In genomic region chr13:109162248-109163051, GRCh38 we compare ENCODE assay signal across 8 cellular contexts.
A peak's percentile ranks its signal among the peaks of the same experiment; 100 is the strongest.
DNase-seq lines count a peak whose midpoint lies in the region; ATAC-seq, FAIRE-seq and TF ChIP-seq lines count a peak whose summit lies in the region.

No MANE protein-coding gene starts in this region.

- H3K27ac Mint-ChIP-seq in activated naive CD4-positive, alpha-beta T cell treated with anti-CD3 and anti-CD28 coated beads, Interleukin-2, amount 10 ng/mL, durations not matched to agents 7 days and 5 days, result no peak overlapping the region
- H3K27ac Mint-ChIP-seq in natural killer cell, result no peak overlapping the region

- peaks cover 8% of the 10 kb centered on the region for H3K4me1 Mint-ChIP-seq in activated naive CD4-positive, alpha-beta T cell treated with anti-CD3 and anti-CD28 coated beads, Interleukin-2, amount 10 ng/mL, durations not matched to agents 7 days and 5 days
- peaks cover 0 to 8% of the 10 kb centered on the region in 2 donors for H3K4me1 Mint-ChIP-seq in natural killer cell

- peaks cover 11% of the 10 kb centered on the region for H3K27me3 Mint-ChIP-seq in activated naive CD4-positive, alpha-beta T cell treated with anti-CD3 and anti-CD28 coated beads, Interleukin-2, amount 10 ng/mL, durations not matched to agents 7 days and 5 days
- H3K27me3 Mint-ChIP-seq in natural killer cell (ENCODE audit: low read depth in 2 of 2), result peaks cover 0 to 6% of the 10 kb centered on the region in 2 donors

- no peaks in the 10 kb centered on the region for H3K79me2 ChIP-seq in OCI-LY7 (ENCODE audit: insufficient read depth, low read depth, low read length)

- intact Hi-C loops in OCI-LY7 (cut with micrococcal nuclease; ENCODE audit: unreplicated experiment) (loop anchor here (2.0 to 10.0 kb wide), 3 partner anchors 626 to 1552 kb away; partner anchors contain the start of genes ABHD13, ING1 and LIG4), natural killer cell (cut with micrococcal nuclease) (no loop called here)

- H3K9me3 Mint-ChIP-seq in activated naive CD4-positive, alpha-beta T cell treated with anti-CD3 and anti-CD28 coated beads, Interleukin-2, amount 10 ng/mL, durations not matched to agents 7 days and 5 days, result no peaks in the 10 kb centered on the region
- no peaks in the 10 kb centered on the region for H3K9me3 Mint-ChIP-seq in natural killer cell

- no peaks in the 10 kb centered on the region for H3K27me3 ChIP-seq in H7 (ENCODE audit: control insufficient read depth, insufficient read depth, low read length)

- CTCF ChIA-PET in activated naive CD4-positive, alpha-beta T cell treated with anti-CD3 and anti-CD28 coated beads, Interleukin-2, amount 10 ng/mL, durations not matched to agents 7 days and 5 days (lab: Charles Lee), result no interaction called here
- CTCF ChIA-PET in OCI-LY7 (lab: Charles Lee; ENCODE audit: unreplicated experiment), result interaction anchor here (0.6 kb wide), 1 partner anchor 593 kb away, joined by 3 read pairs; no protein-coding TSS in a partner anchor

- ATAC-seq in HG03039 (IDR thresholded peaks at IDR 0.05; ENCODE audit: unreplicated experiment) (peak; percentile 91), natural killer cell (peak; percentile 34 to 77 (median 58))

- peak overlapping the region; percentile 88 for H3K27ac ChIP-seq in OCI-LY7 (ENCODE audit: low read depth, low read length, poor library complexity, severe bottlenecking)

- no peak for FAIRE-seq in frontal cortex (lab: Jason Lieb, UNC)

- no peaks in the 10 kb centered on the region for H3K9me3 ChIP-seq in OCI-LY7 (ENCODE audit: low read length)

- TF ChIP-seq CTCF in OCI-LY7 (conservative IDR thresholded peaks at IDR 0.05; ENCODE audit: low read length) (no peak), natural killer cell (IDR thresholded peaks at IDR 0.05) (no peak)

- H3K36me3 Mint-ChIP-seq in activated naive CD4-positive, alpha-beta T cell treated with anti-CD3 and anti-CD28 coated beads, Interleukin-2, amount 10 ng/mL, durations not matched to agents 7 days and 5 days, result no peaks in the 10 kb centered on the region
- H3K36me3 Mint-ChIP-seq in natural killer cell, result no peaks in the 10 kb centered on the region

- POLR2A ChIA-PET in OCI-LY7 (lab: Charles Lee), result interaction anchor here (0.7 to 1.4 kb wide), 2 partner anchors 18 to 189 kb away, joined by 4 to 6 read pairs; no protein-coding TSS in a partner anchor

- BruUV-seq in OCI-LY7 (replicated peaks; lab: Mats Ljungman, UMichigan), result no TSS peak

- peaks cover 68% of the 10 kb centered on the region for H3K4me1 ChIP-seq in OCI-LY7 (ENCODE audit: insufficient read depth, low read length, poor library complexity, severe bottlenecking)

- H3K4me2 ChIP-seq in OCI-LY7 (ENCODE audit: low read length), result peak overlapping the region; percentile 97

- DNase-seq in activated naive CD4-positive, alpha-beta T cell treated with anti-CD3 and anti-CD28 coated beads, Interleukin-2, amount 10 ng/mL, durations not matched to agents 7 days and 5 days, result peak; percentile 32
- no peak for DNase-seq in activated naive CD4-positive, alpha-beta T cell treated with Interleukin-2 at 50 U/mL for 16 hours
- DNase-seq in OCI-LY7 (ENCODE audit: low spot score) (peak; percentile 89), natural killer cell (no peak), dedifferentiated amniotic fluid mesenchymal stem cell (ENCODE audit: extremely low spot score) (no peak), frontal cortex (ENCODE audit: low spot score in 2 of 2) (no peak), H7 (no peak)

- no peaks in the 10 kb centered on the region for H4K20me1 ChIP-seq in OCI-LY7 (ENCODE audit: insufficient read depth, low read length)

- no peaks in the 10 kb centered on the region for H3K36me3 ChIP-seq in OCI-LY7 (ENCODE audit: insufficient read depth, low read length)
- H3K36me3 ChIP-seq in H7 (replicated peaks; ENCODE audit: control insufficient read depth, insufficient read depth, low read length), result no peaks in the 10 kb centered on the region

- no peaks in the 10 kb centered on the region for H3K9me2 ChIP-seq in OCI-LY7 (ENCODE audit: insufficient read depth, low read length)

- peak overlapping the region; percentile 65 for H3K4me3 ChIP-seq in OCI-LY7 (ENCODE audit: low read depth, low read length, poor library complexity, severe bottlenecking)
- H3K4me3 ChIP-seq in H7 (ENCODE audit: insufficient read depth, low read depth, low read length), result no peak overlapping the region

- H2AFZ ChIP-seq in OCI-LY7 (ENCODE audit: low read length), result no peak overlapping the region

- H3K4me3 Mint-ChIP-seq in activated naive CD4-positive, alpha-beta T cell treated with anti-CD3 and anti-CD28 coated beads, Interleukin-2, amount 10 ng/mL, durations not matched to agents 7 days and 5 days, result no peak overlapping the region
- no peak overlapping the region for H3K4me3 Mint-ChIP-seq in natural killer cell

Comparison
In these comparisons a context has a peak if more than half of its experiments do, and no peak if none do; other contexts are left out.
1. DNase-seq: peak in activated naive CD4-positive, alpha-beta T cell treated with anti-CD3 and anti-CD28 coated beads, Interleukin-2, amount 10 ng/mL, durations not matched to agents 7 days and 5 days (single experiment) and OCI-LY7 (single experiment); none in activated naive CD4-positive, alpha-beta T cell treated with Interleukin-2 at 50 U/mL for 16 hours (single experiment), natural killer cell (single experiment), dedifferentiated amniotic fluid mesenchymal stem cell (single experiment), frontal cortex (0 of 2) and H7 (single experiment).